8 cellular contexts compared by ENCODE assay signal in genomic region chr4:164536829-164537228, GRCh38.
DNase-seq lines count a peak whose midpoint lies in the region; ATAC-seq and TF ChIP-seq lines count a peak whose summit lies in the region.

No MANE protein-coding gene starts in this region.

- TF ChIP-seq CTCF in WERI-Rb-1 (IDR thresholded peaks at IDR 0.05; ENCODE audit: low read depth, low read length) = no peak

- H3K4me1 ChIP-seq in HAP-1 = peaks cover 18% of the 10 kb centered on the region

- no peaks in the 10 kb centered on the region for H3K36me3 ChIP-seq in HAP-1 (replicated peaks)
- H3K36me3 ChIP-seq in WERI-Rb-1 = no peaks in the 10 kb centered on the region

- H3K9me3 ChIP-seq in HAP-1 (peaks cover 15% of the 10 kb centered on the region), WERI-Rb-1 (ENCODE audit: severe bottlenecking) (peaks cover 15% of the 10 kb centered on the region)

- H3K27ac ChIP-seq in WERI-Rb-1 = peak overlapping the region; percentile 38

- peak; percentile 32 to 44 for DNase-seq in HAP-1 (ENCODE audit: low spot score in 2 of 2)
- peak; percentile 58 for DNase-seq in WERI-Rb-1
- DNase-seq in islet precursor cell = peak; percentile 91
- peak; percentile 95 for DNase-seq in stromal cell of bone marrow (ENCODE audit: low read depth)
- DNase-seq in NCI-H1436 treated with DMSO at 0.1 percent for 48 hours (lab: John Stamatoyannopoulos, UW) = no peak
- DNase-seq in NCI-H1092 treated with DMSO at 0.1 percent for 48 hours (lab: John Stamatoyannopoulos, UW) = no peak
- no peak for DNase-seq in cerebellum (ENCODE audit: low spot score)

- H3K27me3 ChIP-seq in HAP-1 (ENCODE audit: low read depth) (no peaks in the 10 kb centered on the region), WERI-Rb-1 (ENCODE audit: insufficient read depth, low read depth, severe bottlenecking) (no peaks in the 10 kb centered on the region)

- in situ Hi-C loops in HAP-1 (cut with MboI; ENCODE audit: low sequenced_read_pairs) = no loop called here

- no peak for ATAC-seq in HG02588 (IDR thresholded peaks at IDR 0.05; ENCODE audit: unreplicated experiment)

- H3K4me3 ChIP-seq in HAP-1 (no peak overlapping the region), WERI-Rb-1 (ENCODE audit: low read depth, low read length) (no peak overlapping the region)

Comparison
In these comparisons a context has a peak if more than half of its experiments do, and no peak if none do; other contexts are left out.
1. DNase-seq: peak in HAP-1 (2 of 2), WERI-Rb-1 (single experiment), islet precursor cell (single experiment) and stromal cell of bone marrow (single experiment); none in NCI-H1436 treated with DMSO at 0.1 percent for 48 hours (single experiment), NCI-H1092 treated with DMSO at 0.1 percent for 48 hours (single experiment) and cerebellum (single experiment).